ENCODE assay signal across 9 cellular contexts in genomic region chr9:137294091-137294683, GRCh38. TPM values are rescaled to one million over a fixed set of nuclear protein-coding genes. Genes with fewer than 3 reads are reported as not detected.
DNase-seq lines count a peak whose midpoint lies in the region; ATAC-seq and TF ChIP-seq lines count a peak whose summit lies in the region.
"Had no signal": no experiment of that assay in that cellular context is flagged by ENCODE, and none has a peak within 500 bp of the region (broad histone marks: within the 10 kb centered on the region; RNA-seq: fewer than 3 reads in every experiment).

No MANE protein-coding gene starts in this region.

- H3K27ac Mint-ChIP-seq in activated naive CD8-positive, alpha-beta T cell treated with anti-CD3 and anti-CD28 coated beads, Interleukin-2, amount 10 ng/mL, durations not matched to agents 7 days and 5 days: no peak overlapping the region

- peak overlapping the region; percentile 69 for H3K27ac ChIP-seq in lower lobe of right lung

- peaks cover 27% of the 10 kb centered on the region for H3K4me1 ChIP-seq in lower lobe of right lung

- H3K9me3 ChIP-seq in lower lobe of right lung: no peaks in the 10 kb centered on the region

- H3K4me1 Mint-ChIP-seq in activated naive CD8-positive, alpha-beta T cell treated with anti-CD3 and anti-CD28 coated beads, Interleukin-2, amount 10 ng/mL, durations not matched to agents 7 days and 5 days: peaks cover 6% of the 10 kb centered on the region

- peak overlapping the region; percentile 4 for H3K4me3 Mint-ChIP-seq in activated naive CD8-positive, alpha-beta T cell treated with anti-CD3 and anti-CD28 coated beads, Interleukin-2, amount 10 ng/mL, durations not matched to agents 7 days and 5 days

- no peaks in the 10 kb centered on the region for H3K36me3 Mint-ChIP-seq in activated naive CD8-positive, alpha-beta T cell treated with anti-CD3 and anti-CD28 coated beads, Interleukin-2, amount 10 ng/mL, durations not matched to agents 7 days and 5 days

- H3K36me3 ChIP-seq in lower lobe of right lung: no peaks in the 10 kb centered on the region

- peak overlapping the region; percentile 39 for H3K4me3 ChIP-seq in lower lobe of right lung

- no peaks in the 10 kb centered on the region for H3K9me3 Mint-ChIP-seq in activated naive CD8-positive, alpha-beta T cell treated with anti-CD3 and anti-CD28 coated beads, Interleukin-2, amount 10 ng/mL, durations not matched to agents 7 days and 5 days

- H3K27me3 ChIP-seq in lower lobe of right lung (ENCODE audit: low read depth): peaks cover 41% of the 10 kb centered on the region

- DNase-seq in NCI-H345 (lab: John Stamatoyannopoulos, UW) (peak; percentile 57), NCI-H345 treated with DMSO at 0.1 percent for 48 hours (lab: John Stamatoyannopoulos, UW; ENCODE audit: unreplicated experiment) (no peak), NCI-H1694 treated with DMSO at 0.1 percent for 48 hours (lab: John Stamatoyannopoulos, UW) (peak; percentile 16), lower lobe of right lung (no peak)
- peak; percentile 29 for DNase-seq in activated naive CD8-positive, alpha-beta T cell treated with anti-CD3 and anti-CD28 coated beads, Interleukin-2, amount 10 ng/mL, durations not matched to agents 7 days and 5 days

- TF ChIP-seq CTCF in lower lobe of right lung (IDR thresholded peaks at IDR 0.05): no peak

- POLR2A ChIA-PET in activated naive CD8-positive, alpha-beta T cell treated with anti-CD3 and anti-CD28 coated beads, Interleukin-2, amount 10 ng/mL, durations not matched to agents 7 days and 5 days (lab: Charles Lee): interaction anchor here (1.2 to 1.3 kb wide), 2 partner anchors 8 to 17 kb away, joined by 3 to 4 read pairs; partner anchors contain the start of genes NRARP and TOR4A

- peak; percentile 34 for ATAC-seq in activated naive CD8-positive, alpha-beta T cell treated with anti-CD3 and anti-CD28 coated beads, Interleukin-2, amount 10 ng/mL, durations not matched to agents 7 days and 5 days (ENCODE audit: low read depth)
- ATAC-seq in lower lobe of right lung (peak; percentile 75 to 81), GM21515 (IDR thresholded peaks at IDR 0.05; ENCODE audit: unreplicated experiment) (no peak), GM21423 (IDR thresholded peaks at IDR 0.05; ENCODE audit: unreplicated experiment) (no peak), HG02571 (IDR thresholded peaks at IDR 0.05; ENCODE audit: unreplicated experiment) (no peak)
- ATAC-seq: Panc1 had no signal

- intact Hi-C loops in lower lobe of right lung (cut with DNase I): no loop called here

- H3K27me3 Mint-ChIP-seq in activated naive CD8-positive, alpha-beta T cell treated with anti-CD3 and anti-CD28 coated beads, Interleukin-2, amount 10 ng/mL, durations not matched to agents 7 days and 5 days: peaks cover 44% of the 10 kb centered on the region

RNA-seq across cellular contexts. Expression of gene NRARP, which starts 7.9 kb away (rescaled TPM):
- total RNA-seq in activated naive CD8-positive, alpha-beta T cell treated with anti-CD3 and anti-CD28 coated beads, Interleukin-2, amount 10 ng/mL, durations not matched to agents 7 days and 5 days: 1 to 10 TPM; 1.2 to 1.7 TPM
- 6.5 TPM for total RNA-seq in lower lobe of right lung

RNA-seq across cellular contexts. Expression of gene TOR4A, which starts 16.7 kb away (rescaled TPM):
- total RNA-seq in activated naive CD8-positive, alpha-beta T cell treated with anti-CD3 and anti-CD28 coated beads, Interleukin-2, amount 10 ng/mL, durations not matched to agents 7 days and 5 days: 1 to 10 TPM; 8.1 to 8.2 TPM
- total RNA-seq in lower lobe of right lung: 27.2 TPM

RNA-seq across cellular contexts. Expression of gene NELFB, which starts 39.1 kb away (rescaled TPM):
- total RNA-seq in activated naive CD8-positive, alpha-beta T cell treated with anti-CD3 and anti-CD28 coated beads, Interleukin-2, amount 10 ng/mL, durations not matched to agents 7 days and 5 days: 10 to 100 TPM; 58.7 to 63.1 TPM
- 44.7 TPM for total RNA-seq in lower lobe of right lung

RNA-seq across cellular contexts. Expression of gene STPG3, which starts 43.1 kb away (rescaled TPM):
- not detected for total RNA-seq in activated naive CD8-positive, alpha-beta T cell treated with anti-CD3 and anti-CD28 coated beads, Interleukin-2, amount 10 ng/mL, durations not matched to agents 7 days and 5 days
- total RNA-seq in lower lobe of right lung: 0.38 TPM

RNA-seq across cellular contexts. Expression of gene TUBB4B, which starts 53.1 kb away (rescaled TPM):
- total RNA-seq in activated naive CD8-positive, alpha-beta T cell treated with anti-CD3 and anti-CD28 coated beads, Interleukin-2, amount 10 ng/mL, durations not matched to agents 7 days and 5 days: 100 to 1,000 TPM; 241 to 249 TPM
- total RNA-seq in lower lobe of right lung: 208 TPM

Comparison
In these comparisons a context has a peak if more than half of its experiments do, and no peak if none do; other contexts are left out.
1. DNase-seq: peak in NCI-H345 (single experiment), NCI-H1694 treated with DMSO at 0.1 percent for 48 hours (single experiment) and activated naive CD8-positive, alpha-beta T cell treated with anti-CD3 and anti-CD28 coated beads, Interleukin-2, amount 10 ng/mL, durations not matched to agents 7 days and 5 days (single experiment); none in NCI-H345 treated with DMSO at 0.1 percent for 48 hours (single experiment) and lower lobe of right lung (single experiment).
2. ATAC-seq: peak in activated naive CD8-positive, alpha-beta T cell treated with anti-CD3 and anti-CD28 coated beads, Interleukin-2, amount 10 ng/mL, durations not matched to agents 7 days and 5 days (single experiment) and lower lobe of right lung (2 of 2); none in GM21515 (single experiment), GM21423 (single experiment) and HG02571 (single experiment).